In genomic region chr18:48944634-48945033, GRCh38 we compare ENCODE assay signal across 12 cellular contexts. TPM values are rescaled to one million over a fixed set of nuclear protein-coding genes. Genes with fewer than 3 reads are reported as not detected.
DNase-seq lines count a peak whose midpoint lies in the region; ATAC-seq and TF ChIP-seq lines count a peak whose summit lies in the region.
"Had no signal": no experiment of that assay in that cellular context is flagged by ENCODE, and none has a peak within 500 bp of the region (broad histone marks: within the 10 kb centered on the region; RNA-seq: fewer than 3 reads in every experiment).

No MANE protein-coding gene starts in this region.

- 91% methylated on average over 4 of the region's 7 CpGs for WGBS in right lobe of liver (ENCODE audit: insufficient coverage, low coverage, low lambda C conversion rate, missing lambda C conversion rate)
- 87% methylated on average over 7 of the region's 7 CpGs for WGBS in mammary epithelial cell (ENCODE audit: low coverage, missing lambda C conversion rate)

- dilution Hi-C loops in mammary epithelial cell (cut with HindIII; ENCODE audit: low sequenced_read_pairs) = loop anchor here (5.0 kb wide), 2 partner anchors 53 to 98 kb away; no protein-coding TSS in a partner anchor

- H3K9ac ChIP-seq in adipocyte (ENCODE audit: low read length) (no peak overlapping the region), mammary epithelial cell (ENCODE audit: insufficient read depth, low read length) (no peak overlapping the region)

- no peaks in the 10 kb centered on the region for H4K20me1 ChIP-seq in mammary epithelial cell (ENCODE audit: insufficient read depth, low read length)

- H3K4me3 ChIP-seq in adipocyte (ENCODE audit: low read length) (peak overlapping the region; percentile 16), right lobe of liver (peak overlapping the region in 1 of 3 donors; percentile 92), thoracic aorta (peak overlapping the region; percentile 96), mammary epithelial cell (replicated peaks in 1 of 3; ENCODE audit: insufficient read depth in 1 of 3, low read depth in 2 of 3, low read length in 3 of 3) (no peak overlapping the region)

- H3K27ac ChIP-seq in right lobe of liver (peak overlapping the region; percentile 1 to 97 (median 91)), thoracic aorta (peak overlapping the region; percentile 74 to 97), mammary epithelial cell (ENCODE audit: insufficient read depth, low read depth, low read length) (no peak overlapping the region)

- TF ChIP-seq CTCF in right lobe of liver (IDR thresholded peaks at IDR 0.05) = no peak
- TF ChIP-seq CTCF in thoracic aorta (IDR thresholded peaks at IDR 0.05) = no peak
- no peak for TF ChIP-seq CTCF in mammary epithelial cell (conservative IDR thresholded peaks at IDR 0.05 in 1 of 2, IDR thresholded peaks at IDR 0.05 in 1 of 2; ENCODE audit: extremely low read depth in 1 of 2, insufficient read depth in 1 of 2, low read depth in 1 of 2, low read length in 2 of 2)

- no peaks in the 10 kb centered on the region for H3K9me3 Mint-ChIP-seq in activated T-cell treated with anti-CD3 and anti-CD28 coated beads, Interleukin-2, amount 50 U/mL, for 4 hours

- intact Hi-C loops in right lobe of liver (cut with DNase I) (loop anchor here in 1 of 2 donors (10.0 kb wide), 1 partner anchor 160 kb away; no protein-coding TSS in a partner anchor), mammary epithelial cell (cut with micrococcal nuclease) (loop anchor here (5.0 to 10.0 kb wide), 4 partner anchors 112 to 503 kb away; no protein-coding TSS in a partner anchor)

- no peaks in the 10 kb centered on the region for H3K9me3 ChIP-seq in adipocyte (ENCODE audit: control insufficient read depth, low read length)
- no peaks in the 10 kb centered on the region for H3K9me3 ChIP-seq in right lobe of liver
- no peaks in the 10 kb centered on the region for H3K9me3 ChIP-seq in thoracic aorta
- no peaks in the 10 kb centered on the region for H3K9me3 ChIP-seq in mammary epithelial cell (replicated peaks; ENCODE audit: insufficient read depth, low read length)

- in situ Hi-C loops in mammary epithelial cell (cut with MboI; ENCODE audit: low sequenced_read_pairs in 2 of 2) = loop anchor here in 1 of 2 donors (10.0 kb wide), 1 partner anchor 230 kb away; no protein-coding TSS in a partner anchor

- peaks cover 89% of the 10 kb centered on the region for H3K4me1 Mint-ChIP-seq in activated T-cell treated with anti-CD3 and anti-CD28 coated beads, Interleukin-2, amount 50 U/mL, for 4 hours (ENCODE audit: low read depth)

- CTCF ChIA-PET in mammary epithelial cell (lab: Charles Lee; ENCODE audit: low non-redundant PET) = no interaction called here

- no TSS peak for BruUV-seq in mammary epithelial cell (replicated peaks; lab: Mats Ljungman, UMichigan)

- ATAC-seq in activated T-cell treated with anti-CD3 and anti-CD28 coated beads, Interleukin-2, amount 50 U/mL, for 4 hours = no peak
- no peak for ATAC-seq in right lobe of liver
- ATAC-seq in thoracic aorta (ENCODE audit: insufficient number of reproducible peaks, low FRiP score, low read depth) = no peak

- peaks cover 93% of the 10 kb centered on the region for H3K79me2 ChIP-seq in mammary epithelial cell (ENCODE audit: insufficient read depth, low read length)

- H3K27me3 ChIP-seq in adipocyte (replicated peaks; ENCODE audit: control insufficient read depth, insufficient read depth, low read length) (no peaks in the 10 kb centered on the region), right lobe of liver (no peaks in the 10 kb centered on the region), thoracic aorta (replicated peaks; ENCODE audit: insufficient read depth) (no peaks in the 10 kb centered on the region), mammary epithelial cell (ENCODE audit: insufficient read depth, low read length) (no peaks in the 10 kb centered on the region)

- H3K36me3 ChIP-seq in adipocyte (ENCODE audit: control insufficient read depth, insufficient read depth, low read length, severe bottlenecking) (peaks cover 33% of the 10 kb centered on the region), right lobe of liver (peaks cover 0 to 4% (median under 1%) of the 10 kb centered on the region in 4 donors), thoracic aorta (peaks cover 11% of the 10 kb centered on the region), mammary epithelial cell (ENCODE audit: insufficient read depth, low read length) (peaks cover 2% of the 10 kb centered on the region)

- peak overlapping the region; percentile 5 for H3K4me3 Mint-ChIP-seq in activated T-cell treated with anti-CD3 and anti-CD28 coated beads, Interleukin-2, amount 50 U/mL, for 4 hours
- H3K4me3 Mint-ChIP-seq: B cell had no signal

- peaks cover 73% of the 10 kb centered on the region for H3K4me1 ChIP-seq in adipocyte (ENCODE audit: control insufficient read depth, insufficient read depth, low read length)
- peaks cover 0 to 83% (median 35%) of the 10 kb centered on the region in 4 donors for H3K4me1 ChIP-seq in right lobe of liver
- H3K4me1 ChIP-seq in thoracic aorta (ENCODE audit: control insufficient read depth in 1 of 2, low read depth in 2 of 2) = peaks cover 55 to 76% of the 10 kb centered on the region in 2 donors
- peaks cover 71% of the 10 kb centered on the region for H3K4me1 ChIP-seq in mammary epithelial cell (ENCODE audit: insufficient read depth, low read length)

- no peaks in the 10 kb centered on the region for H3K27me3 Mint-ChIP-seq in activated T-cell treated with anti-CD3 and anti-CD28 coated beads, Interleukin-2, amount 50 U/mL, for 4 hours (ENCODE audit: low read depth)
- H3K27me3 Mint-ChIP-seq: B cell had no signal

- TF ChIP-seq POLR2A in right lobe of liver (IDR thresholded peaks at IDR 0.05) = no peak

- DNase-seq in activated T-cell treated with anti-CD3 and anti-CD28 coated beads, Interleukin-2, amount 50 U/mL, for 4 hours = no peak
- no peak for DNase-seq in activated T-cell treated with anti-CD3 and anti-CD28 coated beads, Interleukin-2, amount 50 U/mL, for 48 hours
- DNase-seq in adipocyte (ENCODE audit: low read depth) (no peak), right lobe of liver (no peak), thoracic aorta (ENCODE audit: low spot score) (no peak), NCI-H1105 treated with DMSO at 0.1 percent for 48 hours (lab: John Stamatoyannopoulos, UW) (no peak), mammary epithelial cell (no peak), mucosa of gallbladder (ENCODE audit: low spot score) (no peak)
- DNase-seq: activated CD4-positive, CD25-positive, alpha-beta regulatory T cell; cortex of kidney; NCI-H748 treated with DMSO at 0.1 percent for 48 hours had no signal

- H3K36me3 Mint-ChIP-seq in activated T-cell treated with anti-CD3 and anti-CD28 coated beads, Interleukin-2, amount 50 U/mL, for 4 hours (ENCODE audit: insufficient read depth) = peaks cover 30% of the 10 kb centered on the region

- no peak overlapping the region for H3K4me2 ChIP-seq in mammary epithelial cell (ENCODE audit: insufficient read depth, low read depth, low read length)

- no peak overlapping the region for H2AFZ ChIP-seq in mammary epithelial cell (ENCODE audit: low read depth, low read length)

RNA-seq across cellular contexts. Expression of gene SMAD7, which starts 6.1 kb away (rescaled TPM):
- total RNA-seq in activated T-cell treated with anti-CD3 and anti-CD28 coated beads, Interleukin-2, amount 50 U/mL, for 4 hours = 10 to 100 TPM in 1 of 3 donors, 1 to 10 TPM in 2; 8.0 to 13.6 (median 9.6) TPM
- 10 to 100 TPM in 4 of 6 experiments, 1 to 10 TPM in 2; 8.2 to 13.5 (median 11.0) TPM for total RNA-seq in right lobe of liver
- 100 to 1,000 TPM in 1 of 2 donors, 10 to 100 TPM in 1; 80.8 to 107 TPM for total RNA-seq in thoracic aorta
- total RNA-seq in mammary epithelial cell = 10 to 100 TPM; 15.7 to 20.0 TPM
- polyA plus RNA-seq in mammary epithelial cell = 8.2 TPM
- 53.8 TPM for polyA minus RNA-seq in mammary epithelial cell
- total RNA-seq in mucosa of gallbladder = 20.0 TPM

Comparison
In these comparisons a context has a peak if more than half of its experiments do, and no peak if none do; other contexts are left out.
1. H3K4me3 ChIP-seq: peak in adipocyte (single experiment) and thoracic aorta (single experiment); none in mammary epithelial cell (0 of 3).